ENCODE assay signal across 9 cellular contexts in the genomic region with DNA sequence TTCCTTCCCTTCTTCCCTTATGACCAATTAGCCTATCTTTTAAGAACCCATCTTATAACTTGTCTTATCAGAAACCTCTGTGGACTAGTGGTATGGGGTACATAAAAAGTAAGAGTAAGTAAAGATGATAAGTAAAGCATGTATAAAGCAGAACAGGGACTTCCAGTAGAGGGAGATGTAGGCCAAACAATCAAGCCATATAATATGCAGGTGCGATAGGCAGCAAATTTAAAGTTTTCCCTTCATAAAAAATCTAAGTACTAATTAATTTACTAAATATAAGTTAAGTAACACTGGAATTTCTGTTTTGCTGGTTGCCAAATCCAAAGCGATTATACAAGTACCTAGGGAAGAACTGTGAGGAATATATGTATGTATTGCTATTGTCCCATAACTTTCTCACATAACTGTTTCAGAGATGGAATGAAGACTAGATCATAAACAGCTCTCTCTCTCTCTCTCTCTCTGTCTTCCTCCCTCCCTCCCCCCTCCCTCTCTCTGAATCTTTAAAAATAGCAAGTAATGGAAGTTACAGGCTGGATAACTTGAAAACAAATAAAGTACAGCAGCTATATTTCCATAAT. TPM values are rescaled to one million over a fixed set of nuclear protein-coding genes. Genes with fewer than 3 reads are reported as not detected.
DNase-seq lines count a peak whose midpoint lies in the region; ATAC-seq and TF ChIP-seq lines count a peak whose summit lies in the region.
"Had no signal": no experiment of that assay in that cellular context is flagged by ENCODE, and none has a peak within 500 bp of the region (broad histone marks: within the 10 kb centered on the region; RNA-seq: fewer than 3 reads in every experiment).

No MANE protein-coding gene starts in this region.

- peak; percentile 49 for ATAC-seq in HG02938 (IDR thresholded peaks at IDR 0.05; ENCODE audit: unreplicated experiment)
- ATAC-seq in stimulated activated naive CD8-positive, alpha-beta T cell treated with anti-CD3 and anti-CD28 coated beads, Interleukin-15, amount 100 ng/mL, for 72 hours, result no peak

- no peaks in the 10 kb centered on the region for H3K9me2 ChIP-seq in hepatocyte (replicated peaks; ENCODE audit: insufficient read depth)

- DNase-seq in GM10266 (ENCODE audit: extremely low spot score) (no peak), RWPE1 (ENCODE audit: low spot score) (peak; percentile 26), hepatocyte (ENCODE audit: low spot score) (no peak), NCI-H187 (lab: John Stamatoyannopoulos, UW) (no peak), SKM-1 (lab: John Stamatoyannopoulos, UW; ENCODE audit: unreplicated experiment) (no peak)
- DNase-seq in stimulated activated naive CD8-positive, alpha-beta T cell treated with anti-CD3 and anti-CD28 coated beads, Interleukin-15, amount 100 ng/mL, for 72 hours, result no peak
- no peak for DNase-seq in central memory CD4-positive, alpha-beta T cell
- DNase-seq: left cardiac atrium had no signal

- WGBS in hepatocyte (ENCODE audit: low lambda C conversion rate, missing lambda C conversion rate), result 73% methylated on average over 2 of the region's 2 CpGs

- no peaks in the 10 kb centered on the region for H3K4me1 ChIP-seq in hepatocyte (ENCODE audit: insufficient read depth)

- H3K4me1 Mint-ChIP-seq in stimulated activated naive CD8-positive, alpha-beta T cell treated with anti-CD3 and anti-CD28 coated beads, Interleukin-15, amount 100 ng/mL, for 72 hours, result no peaks in the 10 kb centered on the region

- H2AFZ ChIP-seq in hepatocyte, result no peak overlapping the region

- POLR2A ChIA-PET in RWPE1 (lab: Yijun Ruan, JAX; ENCODE audit: low non-redundant PET), result no interaction called here

- CTCF ChIA-PET in RWPE1 (lab: Yijun Ruan, JAX), result interaction anchor here (0.6 to 0.9 kb wide), 2 partner anchors 80 to 242 kb away, joined by 3 read pairs; no protein-coding TSS in a partner anchor

- no peaks in the 10 kb centered on the region for H3K79me2 ChIP-seq in hepatocyte

- no peaks in the 10 kb centered on the region for H3K9me3 ChIP-seq in hepatocyte (ENCODE audit: low read depth)

- H3K9me3 Mint-ChIP-seq in stimulated activated naive CD8-positive, alpha-beta T cell treated with anti-CD3 and anti-CD28 coated beads, Interleukin-15, amount 100 ng/mL, for 72 hours, result no peaks in the 10 kb centered on the region

- no peak overlapping the region for H3K4me3 ChIP-seq in hepatocyte

- peak; percentile 47 for TF ChIP-seq CTCF in GM10266 (IDR thresholded peaks at IDR 0.05; ENCODE audit: control insufficient read depth, insufficient read depth, low read depth, missing control alignments)
- peak; percentile 34; the same call in 1 of the 2 replicates for TF ChIP-seq CTCF in RWPE1 (conservative IDR thresholded peaks at IDR 0.05; ENCODE audit: low read depth)
- TF ChIP-seq CTCF in hepatocyte (IDR thresholded peaks at IDR 0.05; ENCODE audit: poor library complexity), result peak; percentile 64

- no peak overlapping the region for H3K27ac ChIP-seq in RWPE1
- H3K27ac ChIP-seq in hepatocyte, result no peak overlapping the region

- no peaks in the 10 kb centered on the region for H3K27me3 Mint-ChIP-seq in stimulated activated naive CD8-positive, alpha-beta T cell treated with anti-CD3 and anti-CD28 coated beads, Interleukin-15, amount 100 ng/mL, for 72 hours

- H3K27ac Mint-ChIP-seq in stimulated activated naive CD8-positive, alpha-beta T cell treated with anti-CD3 and anti-CD28 coated beads, Interleukin-15, amount 100 ng/mL, for 72 hours, result no peak overlapping the region

- H3K4me3 Mint-ChIP-seq in stimulated activated naive CD8-positive, alpha-beta T cell treated with anti-CD3 and anti-CD28 coated beads, Interleukin-15, amount 100 ng/mL, for 72 hours, result no peak overlapping the region

- no peaks in the 10 kb centered on the region for H4K20me1 ChIP-seq in hepatocyte (ENCODE audit: insufficient read depth, poor library complexity, severe bottlenecking)

- no peak overlapping the region for H3K4me2 ChIP-seq in hepatocyte

- H3K36me3 ChIP-seq in hepatocyte (replicated peaks; ENCODE audit: insufficient read depth, low read depth), result no peaks in the 10 kb centered on the region

- H3K27me3 ChIP-seq in hepatocyte, result no peaks in the 10 kb centered on the region

RNA-seq across cellular contexts. Expression of a gene that starts 25.7 kb away (rescaled TPM):
- 15.3 and 21.9 TPM in 2 replicates for total RNA-seq in hepatocyte
- polyA plus RNA-seq in hepatocyte, result 9.9 and 12.5 TPM in 2 replicates

RNA-seq across cellular contexts. Expression of a gene that starts 25.8 kb away (rescaled TPM):
- 44.4 and 67.7 TPM in 2 replicates for total RNA-seq in hepatocyte
- polyA plus RNA-seq in hepatocyte, result 28.2 and 29.6 TPM in 2 replicates
